ENCODE assay signal across 1 cellular context in the genomic region with DNA sequence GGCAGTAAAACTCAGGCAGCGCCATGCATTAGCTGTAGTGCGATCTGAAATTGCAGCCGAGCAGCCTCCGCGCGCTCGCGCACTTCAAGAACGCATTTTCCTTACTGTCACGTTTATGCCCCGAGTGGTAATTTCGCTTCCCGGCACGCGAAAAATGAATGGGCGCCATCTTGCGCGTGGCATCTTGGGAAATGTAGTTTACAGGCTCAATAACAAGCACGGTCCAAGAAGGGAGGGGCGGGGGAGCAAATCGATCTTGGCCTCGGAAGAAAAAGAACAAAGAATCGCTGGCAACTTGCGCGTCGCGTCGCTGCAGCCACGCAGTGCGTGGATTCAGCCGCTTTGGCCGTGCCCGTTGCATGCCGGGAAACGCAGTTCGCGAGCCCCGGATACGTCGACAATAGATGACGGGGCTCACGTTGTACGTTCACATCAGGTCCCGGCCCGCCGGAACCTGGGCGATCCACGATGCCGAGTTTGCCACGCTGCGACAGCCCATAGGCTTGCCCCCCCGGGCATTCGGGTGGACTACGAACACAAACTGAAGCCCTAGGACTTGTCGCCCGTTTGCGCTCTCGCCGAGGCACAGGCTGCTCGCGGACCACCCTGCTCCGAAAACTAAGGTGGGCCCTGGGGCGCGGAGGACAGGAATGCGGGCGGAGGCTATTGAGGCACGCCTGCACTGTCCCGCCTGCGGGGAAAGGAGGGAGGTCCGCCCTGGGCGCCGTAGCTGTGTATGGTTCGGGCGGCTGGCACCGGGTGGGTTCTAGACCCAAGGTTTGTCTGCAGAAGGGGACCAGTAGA.
TF ChIP-seq lines count a peak whose summit lies in the region.

A gene with protein sequence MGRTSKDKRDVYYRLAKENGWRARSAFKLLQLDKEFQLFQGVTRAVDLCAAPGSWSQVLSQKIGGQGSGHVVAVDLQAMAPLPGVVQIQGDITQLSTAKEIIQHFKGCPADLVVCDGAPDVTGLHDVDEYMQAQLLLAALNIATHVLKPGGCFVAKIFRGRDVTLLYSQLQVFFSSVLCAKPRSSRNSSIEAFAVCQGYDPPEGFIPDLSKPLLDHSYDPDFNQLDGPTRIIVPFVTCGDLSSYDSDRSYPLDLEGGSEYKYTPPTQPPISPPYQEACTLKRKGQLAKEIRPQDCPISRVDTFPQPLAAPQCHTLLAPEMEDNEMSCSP (plus strand): TSS at position 426 of the 804 bp plus-strand sequence. CDS start 1,849 bp downstream, outside the sequence.

TF ChIP-seq in K562, 482 proteins besides CTCF, POLR2A, EP300 and RAD21 (continued from another document and continues in another):
- no peak for TF ChIP-seq MCM3 (IDR thresholded peaks at IDR 0.05)
- no peak for TF ChIP-seq TOE1 (IDR thresholded peaks at IDR 0.05; ENCODE audit: borderline replicate concordance)
- TF ChIP-seq TOE1 (CRISPR knock-in tag; IDR thresholded peaks at IDR 0.05; ENCODE audit: borderline replicate concordance, low read depth): no peak
- TF ChIP-seq GATAD2B (IDR thresholded peaks at IDR 0.05; ENCODE audit: borderline replicate concordance): no peak
- TF ChIP-seq BCL6 (CRISPR knock-in tag; IDR thresholded peaks at IDR 0.05): no peak
- TF ChIP-seq KLF1 (tag; IDR thresholded peaks at IDR 0.05): no peak
- TF ChIP-seq, protein P1, sequence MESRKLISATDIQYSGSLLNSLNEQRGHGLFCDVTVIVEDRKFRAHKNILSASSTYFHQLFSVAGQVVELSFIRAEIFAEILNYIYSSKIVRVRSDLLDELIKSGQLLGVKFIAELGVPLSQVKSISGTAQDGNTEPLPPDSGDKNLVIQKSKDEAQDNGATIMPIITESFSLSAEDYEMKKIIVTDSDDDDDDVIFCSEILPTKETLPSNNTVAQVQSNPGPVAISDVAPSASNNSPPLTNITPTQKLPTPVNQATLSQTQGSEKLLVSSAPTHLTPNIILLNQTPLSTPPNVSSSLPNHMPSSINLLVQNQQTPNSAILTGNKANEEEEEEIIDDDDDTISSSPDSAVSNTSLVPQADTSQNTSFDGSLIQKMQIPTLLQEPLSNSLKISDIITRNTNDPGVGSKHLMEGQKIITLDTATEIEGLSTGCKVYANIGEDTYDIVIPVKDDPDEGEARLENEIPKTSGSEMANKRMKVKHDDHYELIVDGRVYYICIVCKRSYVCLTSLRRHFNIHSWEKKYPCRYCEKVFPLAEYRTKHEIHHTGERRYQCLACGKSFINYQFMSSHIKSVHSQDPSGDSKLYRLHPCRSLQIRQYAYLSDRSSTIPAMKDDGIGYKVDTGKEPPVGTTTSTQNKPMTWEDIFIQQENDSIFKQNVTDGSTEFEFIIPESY (CRISPR knock-in tag; IDR thresholded peaks at IDR 0.05): no peak
- TF ChIP-seq BHLHE40 (IDR thresholded peaks at IDR 0.05; ENCODE audit: low read length): peak; percentile 86
- no peak for TF ChIP-seq NCOR1 (IDR thresholded peaks at IDR 0.05)
- TF ChIP-seq, protein P2, sequence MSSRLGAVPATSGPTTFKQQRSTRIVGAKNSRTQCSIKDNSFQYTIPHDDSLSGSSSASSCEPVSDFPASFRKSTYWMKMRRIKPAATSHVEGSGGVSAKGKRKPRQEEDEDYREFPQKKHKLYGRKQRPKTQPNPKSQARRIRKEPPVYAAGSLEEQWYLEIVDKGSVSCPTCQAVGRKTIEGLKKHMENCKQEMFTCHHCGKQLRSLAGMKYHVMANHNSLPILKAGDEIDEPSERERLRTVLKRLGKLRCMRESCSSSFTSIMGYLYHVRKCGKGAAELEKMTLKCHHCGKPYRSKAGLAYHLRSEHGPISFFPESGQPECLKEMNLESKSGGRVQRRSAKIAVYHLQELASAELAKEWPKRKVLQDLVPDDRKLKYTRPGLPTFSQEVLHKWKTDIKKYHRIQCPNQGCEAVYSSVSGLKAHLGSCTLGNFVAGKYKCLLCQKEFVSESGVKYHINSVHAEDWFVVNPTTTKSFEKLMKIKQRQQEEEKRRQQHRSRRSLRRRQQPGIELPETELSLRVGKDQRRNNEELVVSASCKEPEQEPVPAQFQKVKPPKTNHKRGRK (tag; IDR thresholded peaks at IDR 0.05): no peak
- TF ChIP-seq, protein P3, sequence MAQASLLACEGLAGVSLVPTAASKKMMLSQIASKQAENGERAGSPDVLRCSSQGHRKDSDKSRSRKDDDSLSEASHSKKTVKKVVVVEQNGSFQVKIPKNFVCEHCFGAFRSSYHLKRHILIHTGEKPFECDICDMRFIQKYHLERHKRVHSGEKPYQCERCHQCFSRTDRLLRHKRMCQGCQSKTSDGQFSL (CRISPR knock-in tag; IDR thresholded peaks at IDR 0.05): no peak
- TF ChIP-seq, protein P3 (tag; IDR thresholded peaks at IDR 0.05): no peak
- TF ChIP-seq NR4A1 (CRISPR knock-in tag; IDR thresholded peaks at IDR 0.05): no peak
- no peak for TF ChIP-seq NR4A1 (tag; IDR thresholded peaks at IDR 0.05)
- TF ChIP-seq, protein P4, sequence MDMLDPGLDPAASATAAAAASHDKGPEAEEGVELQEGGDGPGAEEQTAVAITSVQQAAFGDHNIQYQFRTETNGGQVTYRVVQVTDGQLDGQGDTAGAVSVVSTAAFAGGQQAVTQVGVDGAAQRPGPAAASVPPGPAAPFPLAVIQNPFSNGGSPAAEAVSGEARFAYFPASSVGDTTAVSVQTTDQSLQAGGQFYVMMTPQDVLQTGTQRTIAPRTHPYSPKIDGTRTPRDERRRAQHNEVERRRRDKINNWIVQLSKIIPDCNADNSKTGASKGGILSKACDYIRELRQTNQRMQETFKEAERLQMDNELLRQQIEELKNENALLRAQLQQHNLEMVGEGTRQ (CRISPR knock-in tag; IDR thresholded peaks at IDR 0.05): no peak
- peak; percentile 83 to 96 (median 94) for TF ChIP-seq YY1 (IDR thresholded peaks at IDR 0.05; ENCODE audit: borderline replicate concordance in 1 of 3, control insufficient read depth in 1 of 3, extremely low read depth in 1 of 3, insufficient read depth in 3 of 3, insufficient read length in 1 of 3, insufficient replicate concordance in 2 of 3, low read depth in 1 of 3, low read length in 2 of 3)
- 0 out of 2 replicates have a peak, but pooled peaks have one; percentile 78 for TF ChIP-seq ZNF395 (CRISPR knock-in tag; IDR thresholded peaks at IDR 0.05)
- TF ChIP-seq ETS2 (tag; IDR thresholded peaks at IDR 0.05; ENCODE audit: borderline replicate concordance, poor library complexity, severe bottlenecking): no peak
- no peak for TF ChIP-seq POLR2AphosphoS2 (IDR thresholded peaks at IDR 0.05; ENCODE audit: low read length)
- TF ChIP-seq GATAD2A (IDR thresholded peaks at IDR 0.05): no peak
- TF ChIP-seq RREB1 (CRISPR knock-in tag; IDR thresholded peaks at IDR 0.05): no peak
- TF ChIP-seq CBX5 (IDR thresholded peaks at IDR 0.05; ENCODE audit: borderline replicate concordance, low read depth): no peak
- TF ChIP-seq, protein P5, sequence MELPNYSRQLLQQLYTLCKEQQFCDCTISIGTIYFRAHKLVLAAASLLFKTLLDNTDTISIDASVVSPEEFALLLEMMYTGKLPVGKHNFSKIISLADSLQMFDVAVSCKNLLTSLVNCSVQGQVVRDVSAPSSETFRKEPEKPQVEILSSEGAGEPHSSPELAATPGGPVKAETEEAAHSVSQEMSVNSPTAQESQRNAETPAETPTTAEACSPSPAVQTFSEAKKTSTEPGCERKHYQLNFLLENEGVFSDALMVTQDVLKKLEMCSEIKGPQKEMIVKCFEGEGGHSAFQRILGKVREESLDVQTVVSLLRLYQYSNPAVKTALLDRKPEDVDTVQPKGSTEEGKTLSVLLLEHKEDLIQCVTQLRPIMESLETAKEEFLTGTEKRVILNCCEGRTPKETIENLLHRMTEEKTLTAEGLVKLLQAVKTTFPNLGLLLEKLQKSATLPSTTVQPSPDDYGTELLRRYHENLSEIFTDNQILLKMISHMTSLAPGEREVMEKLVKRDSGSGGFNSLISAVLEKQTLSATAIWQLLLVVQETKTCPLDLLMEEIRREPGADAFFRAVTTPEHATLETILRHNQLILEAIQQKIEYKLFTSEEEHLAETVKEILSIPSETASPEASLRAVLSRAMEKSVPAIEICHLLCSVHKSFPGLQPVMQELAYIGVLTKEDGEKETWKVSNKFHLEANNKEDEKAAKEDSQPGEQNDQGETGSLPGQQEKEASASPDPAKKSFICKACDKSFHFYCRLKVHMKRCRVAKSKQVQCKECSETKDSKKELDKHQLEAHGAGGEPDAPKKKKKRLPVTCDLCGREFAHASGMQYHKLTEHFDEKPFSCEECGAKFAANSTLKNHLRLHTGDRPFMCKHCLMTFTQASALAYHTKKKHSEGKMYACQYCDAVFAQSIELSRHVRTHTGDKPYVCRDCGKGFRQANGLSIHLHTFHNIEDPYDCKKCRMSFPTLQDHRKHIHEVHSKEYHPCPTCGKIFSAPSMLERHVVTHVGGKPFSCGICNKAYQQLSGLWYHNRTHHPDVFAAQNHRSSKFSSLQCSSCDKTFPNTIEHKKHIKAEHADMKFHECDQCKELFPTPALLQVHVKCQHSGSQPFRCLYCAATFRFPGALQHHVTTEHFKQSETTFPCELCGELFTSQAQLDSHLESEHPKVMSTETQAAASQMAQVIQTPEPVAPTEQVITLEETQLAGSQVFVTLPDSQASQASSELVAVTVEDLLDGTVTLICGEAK (IDR thresholded peaks at IDR 0.05): peak; percentile 65
- TF ChIP-seq, protein P5 (CRISPR knock-in tag; IDR thresholded peaks at IDR 0.05): no peak
- no peak for TF ChIP-seq MTA2 (IDR thresholded peaks at IDR 0.05; ENCODE audit: low read depth)
- no peak for TF ChIP-seq SETDB1 (IDR thresholded peaks at IDR 0.05; ENCODE audit: low read length)
- TF ChIP-seq CEBPG (CRISPR knock-in tag; IDR thresholded peaks at IDR 0.05): peak; percentile 3; the same call in 1 of the 2 replicates
- TF ChIP-seq CEBPG (tag; conservative IDR thresholded peaks at IDR 0.05 in 1 of 2, IDR thresholded peaks at IDR 0.05 in 1 of 2): no peak
